In genomic region chrX:151713859-151714258, GRCh38 we compare ENCODE assay signal across 8 cellular contexts. TPM values are rescaled to one million over a fixed set of nuclear protein-coding genes. Genes with fewer than 3 reads are reported as not detected.
A peak's percentile ranks its signal among the peaks of the same experiment; 100 is the strongest.
DNase-seq lines count a peak whose midpoint lies in the region; TF ChIP-seq lines count a peak whose summit lies in the region.

No MANE protein-coding gene starts in this region.

- no peaks in the 10 kb centered on the region for H3K9me3 ChIP-seq in tibial nerve

- H3K36me3 ChIP-seq in tibial nerve, result no peaks in the 10 kb centered on the region

- TF ChIP-seq CTCF in AG04449 (IDR thresholded peaks at IDR 0.05; ENCODE audit: insufficient read depth, low read length, missing control alignments) (peak; percentile 40), GM12864 (IDR thresholded peaks at IDR 0.05; ENCODE audit: low read depth, low read length, missing control alignments) (peak; percentile 71), tibial nerve (IDR thresholded peaks at IDR 0.05) (peak in 3 of 5 experiments; percentile 16 to 33 (median 18))

- H3K4me3 ChIP-seq in AG04449 (ENCODE audit: low read depth, low read length) (no peak overlapping the region), GM12864 (ENCODE audit: low read depth, low read length) (no peak overlapping the region), tibial nerve (no peak overlapping the region)

- H3K4me1 ChIP-seq in tibial nerve, result no peaks in the 10 kb centered on the region

- H3K27ac ChIP-seq in tibial nerve, result no peak overlapping the region

- intact Hi-C loops in activated T-helper 2 cell treated with anti-CD3 and anti-CD28 coated beads, Interferon-gamma antibody, Interleukin-2, Interleukin-4, amounts not matched to agents 10 μg/mL and 5 μg/mL and 100 μg/mL, durations not matched to agents 14 hours and 24 hours and 36 hours (cut with micrococcal nuclease), result no loop called here

- no peaks in the 10 kb centered on the region for H3K9me3 Mint-ChIP-seq in activated T-helper 2 cell treated with anti-CD3 and anti-CD28 coated beads, Interferon-gamma antibody, Interleukin-2, Interleukin-4, amounts not matched to agents 10 μg/mL and 5 μg/mL and 100 μg/mL, durations not matched to agents 14 hours and 24 hours and 36 hours

- TF ChIP-seq POLR2A in tibial nerve (IDR thresholded peaks at IDR 0.05), result no peak

- POLR2A ChIA-PET in AG04449 (lab: Yijun Ruan, JAX), result no interaction called here

- 68 to 84% methylated on average over 2 to 4 of the region's 4 CpGs for WGBS in tibial nerve, 2 donors

- H3K27me3 ChIP-seq in tibial nerve, result no peaks in the 10 kb centered on the region

- no peaks in the 10 kb centered on the region for H3K27me3 Mint-ChIP-seq in activated T-helper 2 cell treated with anti-CD3 and anti-CD28 coated beads, Interferon-gamma antibody, Interleukin-2, Interleukin-4, amounts not matched to agents 10 μg/mL and 5 μg/mL and 100 μg/mL, durations not matched to agents 14 hours and 24 hours and 36 hours (ENCODE audit: low read depth)

- DNase-seq in AG04449 (ENCODE audit: low read depth, low spot score) (no peak), GM12864 (ENCODE audit: low read depth) (no peak), NAMALWA (ENCODE audit: low spot score) (peak; percentile 37), dermis blood vessel endothelial cell (peak; percentile 47), tibial nerve (ENCODE audit: low spot score in 2 of 2) (no peak), medulla oblongata (ENCODE audit: extremely low spot score) (no peak), hippocampal formation (lab: John Stamatoyannopoulos, UW) (no peak)
- no peak for DNase-seq in activated T-helper 2 cell treated with anti-CD3 and anti-CD28 coated beads, Interferon-gamma antibody, Interleukin-2, Interleukin-4, amounts not matched to agents 10 μg/mL and 5 μg/mL and 100 μg/mL, durations not matched to agents 14 hours and 24 hours and 36 hours (ENCODE audit: low spot score)

- H3K4me3 Mint-ChIP-seq in activated T-helper 2 cell treated with anti-CD3 and anti-CD28 coated beads, Interferon-gamma antibody, Interleukin-2, Interleukin-4, amounts not matched to agents 10 μg/mL and 5 μg/mL and 100 μg/mL, durations not matched to agents 14 hours and 24 hours and 36 hours (ENCODE audit: low read depth), result no peak overlapping the region

- CTCF ChIA-PET in AG04449 (lab: Yijun Ruan, JAX), result interaction anchor here (1.5 kb wide), 1 partner anchor 9 kb away, joined by 4 read pairs; no protein-coding TSS in a partner anchor

- no peaks in the 10 kb centered on the region for H3K36me3 Mint-ChIP-seq in activated T-helper 2 cell treated with anti-CD3 and anti-CD28 coated beads, Interferon-gamma antibody, Interleukin-2, Interleukin-4, amounts not matched to agents 10 μg/mL and 5 μg/mL and 100 μg/mL, durations not matched to agents 14 hours and 24 hours and 36 hours (ENCODE audit: low read depth)

- no peak overlapping the region for H3K27ac Mint-ChIP-seq in activated T-helper 2 cell treated with anti-CD3 and anti-CD28 coated beads, Interferon-gamma antibody, Interleukin-2, Interleukin-4, amounts not matched to agents 10 μg/mL and 5 μg/mL and 100 μg/mL, durations not matched to agents 14 hours and 24 hours and 36 hours

- no peak for TF ChIP-seq EP300 in tibial nerve (IDR thresholded peaks at IDR 0.05)

- no peaks in the 10 kb centered on the region for H3K4me1 Mint-ChIP-seq in activated T-helper 2 cell treated with anti-CD3 and anti-CD28 coated beads, Interferon-gamma antibody, Interleukin-2, Interleukin-4, amounts not matched to agents 10 μg/mL and 5 μg/mL and 100 μg/mL, durations not matched to agents 14 hours and 24 hours and 36 hours (ENCODE audit: low read depth)

RNA-seq across cellular contexts. Expression of gene FATE1, which starts 2.0 kb away (rescaled TPM):
- total RNA-seq in dermis blood vessel endothelial cell (not detected in 2 replicates), tibial nerve (not detected)
- not detected in 2 replicates for total RNA-seq in activated T-helper 2 cell treated with anti-CD3 and anti-CD28 coated beads, Interferon-gamma antibody, Interleukin-2, Interleukin-4, amounts not matched to agents 10 μg/mL and 5 μg/mL and 100 μg/mL, durations not matched to agents 14 hours and 24 hours and 36 hours

RNA-seq across cellular contexts. Expression of gene PRRG3, which starts 18.6 kb away (rescaled TPM):
- total RNA-seq in dermis blood vessel endothelial cell, result not detected in 2 replicates
- total RNA-seq in tibial nerve, result 10 to 100 TPM; 14.0 to 55.7 (median 15.9) TPM
- not detected in 2 replicates for total RNA-seq in activated T-helper 2 cell treated with anti-CD3 and anti-CD28 coated beads, Interferon-gamma antibody, Interleukin-2, Interleukin-4, amounts not matched to agents 10 μg/mL and 5 μg/mL and 100 μg/mL, durations not matched to agents 14 hours and 24 hours and 36 hours

RNA-seq across cellular contexts. Expression of gene CNGA2, which starts 20.7 kb away (rescaled TPM):
- total RNA-seq in dermis blood vessel endothelial cell (not detected in 2 replicates), tibial nerve (not detected)
- total RNA-seq in activated T-helper 2 cell treated with anti-CD3 and anti-CD28 coated beads, Interferon-gamma antibody, Interleukin-2, Interleukin-4, amounts not matched to agents 10 μg/mL and 5 μg/mL and 100 μg/mL, durations not matched to agents 14 hours and 24 hours and 36 hours, result not detected in 2 replicates

Comparison
In these comparisons a context has a peak if more than half of its experiments do, and no peak if none do; other contexts are left out.
1. DNase-seq: peak in NAMALWA (single experiment) and dermis blood vessel endothelial cell (single experiment); none in AG04449 (single experiment), GM12864 (single experiment), tibial nerve (0 of 2), medulla oblongata (single experiment), hippocampal formation (0 of 2) and activated T-helper 2 cell treated with anti-CD3 and anti-CD28 coated beads, Interferon-gamma antibody, Interleukin-2, Interleukin-4, amounts not matched to agents 10 μg/mL and 5 μg/mL and 100 μg/mL, durations not matched to agents 14 hours and 24 hours and 36 hours (single experiment).
2. CTCF ChIP-seq: peak in every context shown above with its lines; median percentile 71 in GM12864; 40 in AG04449; 18 in tibial nerve.
3. RNA of gene PRRG3, which starts 18.6 kb away (total RNA-seq): 14.0 to 55.7 TPM in tibial nerve; not detected in dermis blood vessel endothelial cell and not detected in activated T-helper 2 cell treated with anti-CD3 and anti-CD28 coated beads, Interferon-gamma antibody, Interleukin-2, Interleukin-4, amounts not matched to agents 10 μg/mL and 5 μg/mL and 100 μg/mL, durations not matched to agents 14 hours and 24 hours and 36 hours; every median in the first group is over 10 times any median in the second.